ENCODE assay signal across 14 cellular contexts in the genomic region with DNA sequence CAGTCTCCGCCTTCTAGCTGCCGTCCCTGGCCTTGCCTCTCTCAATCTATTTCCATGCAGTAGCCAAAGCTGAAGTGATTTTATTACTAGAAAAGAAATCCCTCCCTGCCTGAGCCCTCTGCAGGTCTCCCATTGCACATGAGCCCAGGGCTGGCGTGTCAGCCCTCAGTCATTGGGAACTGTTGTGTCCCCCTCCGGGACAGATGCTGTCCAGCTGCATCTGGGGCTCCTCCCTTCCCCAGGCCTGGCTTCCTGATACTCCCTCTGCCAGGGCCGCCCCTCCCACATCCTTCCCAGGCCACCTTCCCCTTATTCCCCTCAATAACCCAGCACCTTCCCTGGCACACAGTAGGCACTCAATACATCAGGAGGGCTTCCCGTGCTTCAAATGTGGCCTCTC. TPM values are rescaled to one million over a fixed set of nuclear protein-coding genes. Genes with fewer than 3 reads are reported as not detected.
DNase-seq lines count a peak whose midpoint lies in the region; ATAC-seq and TF ChIP-seq lines count a peak whose summit lies in the region.
"Had no signal": no experiment of that assay in that cellular context is flagged by ENCODE, and none has a peak within 500 bp of the region (broad histone marks: within the 10 kb centered on the region; RNA-seq: fewer than 3 reads in every experiment).

No MANE protein-coding gene starts in this region.

- DNase-seq in activated naive CD4-positive, alpha-beta T cell treated with anti-CD3 and anti-CD28 coated beads, Interleukin-2, amount 50 U/mL, for 72 hours (ENCODE audit: low spot score in 2 of 2), result no peak
- no peak for DNase-seq in activated naive CD4-positive, alpha-beta T cell treated with anti-CD3 and anti-CD28 coated beads for 36 hours
- DNase-seq in lower lobe of right lung (no peak), suprapubic skin (ENCODE audit: low spot score in 2 of 2) (peak in 1 of 2 donors; percentile 77), NCI-H2196 (lab: John Stamatoyannopoulos, UW; ENCODE audit: unreplicated experiment) (no peak), HuH-7.5 (ENCODE audit: low spot score) (no peak)
- DNase-seq: brain microvascular endothelial cell, NCI-H526 treated with DMSO at 0.1 percent for 48 hours, RPMI8226 had no signal

- no peak for TF ChIP-seq EP300 in suprapubic skin (IDR thresholded peaks at IDR 0.05)

- H3K9me3 ChIP-seq in lower lobe of right lung (no peaks in the 10 kb centered on the region), suprapubic skin (no peaks in the 10 kb centered on the region)

- no peaks in the 10 kb centered on the region for H3K27me3 Mint-ChIP-seq in activated naive CD4-positive, alpha-beta T cell treated with anti-CD3 and anti-CD28 coated beads for 36 hours (ENCODE audit: low read depth)
- no peaks in the 10 kb centered on the region for H3K27me3 Mint-ChIP-seq in activated T-helper 17 cell treated with anti-CD3 and anti-CD28 coated beads, Interleukin-2, amount 50 U/mL, for 72 hours

- TF ChIP-seq CTCF in lower lobe of right lung (IDR thresholded peaks at IDR 0.05) (no peak), suprapubic skin (IDR thresholded peaks at IDR 0.05) (no peak)

- H3K4me1 Mint-ChIP-seq in activated naive CD4-positive, alpha-beta T cell treated with anti-CD3 and anti-CD28 coated beads for 36 hours (ENCODE audit: low read depth), result peaks cover 25% of the 10 kb centered on the region
- H3K4me1 Mint-ChIP-seq in activated T-helper 17 cell treated with anti-CD3 and anti-CD28 coated beads, Interleukin-2, amount 50 U/mL, for 72 hours, result peaks cover 22% of the 10 kb centered on the region

- ATAC-seq in activated naive CD4-positive, alpha-beta T cell treated with anti-CD3 and anti-CD28 coated beads, Interleukin-2, amount 50 U/mL, for 72 hours, result no peak
- no peak for ATAC-seq in activated T-helper 17 cell treated with anti-CD3 and anti-CD28 coated beads, Interleukin-2, amount 50 U/mL, for 72 hours (replicated peaks)
- ATAC-seq in lower lobe of right lung (peak in 1 of 2 donors; percentile 2), GM18520 (IDR thresholded peaks at IDR 0.05; ENCODE audit: unreplicated experiment) (no peak)

- H3K27me3 ChIP-seq in lower lobe of right lung (ENCODE audit: low read depth) (no peaks in the 10 kb centered on the region), suprapubic skin (peaks cover 19% of the 10 kb centered on the region)

- H3K27ac Mint-ChIP-seq in activated naive CD4-positive, alpha-beta T cell treated with anti-CD3 and anti-CD28 coated beads, Interleukin-2, amount 50 U/mL, for 72 hours, result peak overlapping the region; percentile 70 to 89
- H3K27ac Mint-ChIP-seq in activated naive CD4-positive, alpha-beta T cell treated with anti-CD3 and anti-CD28 coated beads for 36 hours, result no peak overlapping the region
- peak overlapping the region; percentile 77 for H3K27ac Mint-ChIP-seq in activated T-helper 17 cell treated with anti-CD3 and anti-CD28 coated beads, Interleukin-2, amount 50 U/mL, for 72 hours

- H3K4me3 Mint-ChIP-seq in activated naive CD4-positive, alpha-beta T cell treated with anti-CD3 and anti-CD28 coated beads for 36 hours, result no peak overlapping the region
- H3K4me3 Mint-ChIP-seq in activated T-helper 17 cell treated with anti-CD3 and anti-CD28 coated beads, Interleukin-2, amount 50 U/mL, for 72 hours, result peak overlapping the region; percentile 34

- H3K36me3 ChIP-seq in lower lobe of right lung, result no peaks in the 10 kb centered on the region
- no peaks in the 10 kb centered on the region for H3K36me3 ChIP-seq in suprapubic skin
- H3K36me3 ChIP-seq: brain microvascular endothelial cell had no signal

- CTCF ChIA-PET in activated naive CD4-positive, alpha-beta T cell treated with anti-CD3 and anti-CD28 coated beads for 36 hours (lab: Charles Lee), result interaction anchor here (0.6 to 3.2 kb wide), 4 partner anchors 16 to 41 kb away, joined by 3 to 10 read pairs (median 4); no protein-coding TSS in a partner anchor

- H3K36me3 Mint-ChIP-seq in activated naive CD4-positive, alpha-beta T cell treated with anti-CD3 and anti-CD28 coated beads, Interleukin-2, amount 50 U/mL, for 72 hours, result peaks cover 0 to 10% of the 10 kb centered on the region in 2 donors
- no peaks in the 10 kb centered on the region for H3K36me3 Mint-ChIP-seq in activated naive CD4-positive, alpha-beta T cell treated with anti-CD3 and anti-CD28 coated beads for 36 hours (ENCODE audit: low read depth)
- H3K36me3 Mint-ChIP-seq in activated T-helper 17 cell treated with anti-CD3 and anti-CD28 coated beads, Interleukin-2, amount 50 U/mL, for 72 hours (ENCODE audit: low read depth), result no peaks in the 10 kb centered on the region

- H3K27ac ChIP-seq in lower lobe of right lung (peak overlapping the region; percentile 85), suprapubic skin (no peak overlapping the region)
- H3K27ac ChIP-seq: brain microvascular endothelial cell had no signal

- TF ChIP-seq POLR2A in suprapubic skin (IDR thresholded peaks at IDR 0.05), result no peak

- H3K9me3 Mint-ChIP-seq in activated naive CD4-positive, alpha-beta T cell treated with anti-CD3 and anti-CD28 coated beads, Interleukin-2, amount 50 U/mL, for 72 hours, result no peaks in the 10 kb centered on the region
- H3K9me3 Mint-ChIP-seq in activated naive CD4-positive, alpha-beta T cell treated with anti-CD3 and anti-CD28 coated beads for 36 hours, result no peaks in the 10 kb centered on the region
- H3K9me3 Mint-ChIP-seq in activated T-helper 17 cell treated with anti-CD3 and anti-CD28 coated beads, Interleukin-2, amount 50 U/mL, for 72 hours, result no peaks in the 10 kb centered on the region

- H3K4me3 ChIP-seq in lower lobe of right lung (peak overlapping the region; percentile 60), suprapubic skin (peak overlapping the region; percentile 17)

- intact Hi-C loops in activated naive CD4-positive, alpha-beta T cell treated with anti-CD3 and anti-CD28 coated beads for 36 hours (cut with micrococcal nuclease), result no loop called here
- intact Hi-C loops in lower lobe of right lung (cut with DNase I), result no loop called here

- 54% methylated on average over 6 of the region's 6 CpGs for WGBS in suprapubic skin

- H3K4me1 ChIP-seq in lower lobe of right lung, result peaks cover 36% of the 10 kb centered on the region
- peaks cover 11% of the 10 kb centered on the region for H3K4me1 ChIP-seq in suprapubic skin

RNA-seq across cellular contexts. Expression of gene ZSCAN10, which starts 11.3 kb away (rescaled TPM):
- under 1 TPM; 0.14 to 0.68 TPM for total RNA-seq in activated naive CD4-positive, alpha-beta T cell treated with anti-CD3 and anti-CD28 coated beads, Interleukin-2, amount 50 U/mL, for 72 hours
- under 1 TPM in 1 of 2 experiments, not detected in 1; 0.26 TPM for total RNA-seq in activated naive CD4-positive, alpha-beta T cell treated with anti-CD3 and anti-CD28 coated beads for 36 hours
- total RNA-seq in activated T-helper 17 cell treated with anti-CD3 and anti-CD28 coated beads, Interleukin-2, amount 50 U/mL, for 72 hours, result under 1 TPM; 0.34 to 0.45 TPM
- not detected for total RNA-seq in lower lobe of right lung
- total RNA-seq in suprapubic skin, result not detected
- total RNA-seq: glomerular endothelial cell, liver, posterior vena cava had no signal

RNA-seq across cellular contexts. Expression of gene IL32, which starts 22.4 kb away (rescaled TPM):
- total RNA-seq in activated naive CD4-positive, alpha-beta T cell treated with anti-CD3 and anti-CD28 coated beads, Interleukin-2, amount 50 U/mL, for 72 hours, result 1,000 to 10,000 TPM; 2,042 to 3,291 TPM
- total RNA-seq in activated naive CD4-positive, alpha-beta T cell treated with anti-CD3 and anti-CD28 coated beads for 36 hours, result 100 to 1,000 TPM; 964 to 991 TPM
- total RNA-seq in activated T-helper 17 cell treated with anti-CD3 and anti-CD28 coated beads, Interleukin-2, amount 50 U/mL, for 72 hours, result 1,000 to 10,000 TPM; 3,603 to 3,666 TPM
- total RNA-seq in lower lobe of right lung (79.1 TPM), suprapubic skin (10 to 100 TPM in 1 of 4 donors, 1 to 10 TPM in 3; 2.6 to 11.9 (median 6.1) TPM)

RNA-seq across cellular contexts. Expression of gene ZNF205, which starts 24.6 kb away (rescaled TPM):
- under 1 TPM in 1 of 2 donors, not detected in 1; 0.18 TPM for total RNA-seq in activated naive CD4-positive, alpha-beta T cell treated with anti-CD3 and anti-CD28 coated beads, Interleukin-2, amount 50 U/mL, for 72 hours
- under 1 TPM in 1 of 2 experiments, not detected in 1; 0.25 TPM for total RNA-seq in activated naive CD4-positive, alpha-beta T cell treated with anti-CD3 and anti-CD28 coated beads for 36 hours
- total RNA-seq in activated T-helper 17 cell treated with anti-CD3 and anti-CD28 coated beads, Interleukin-2, amount 50 U/mL, for 72 hours, result not detected
- total RNA-seq in lower lobe of right lung, result 11.9 TPM
- total RNA-seq in suprapubic skin, result 10 to 100 TPM; 18.3 to 22.5 (median 20.9) TPM

RNA-seq across cellular contexts. Expression of gene MMP25, which starts 41.5 kb away (rescaled TPM):
- total RNA-seq in activated naive CD4-positive, alpha-beta T cell treated with anti-CD3 and anti-CD28 coated beads, Interleukin-2, amount 50 U/mL, for 72 hours, result 1 to 10 TPM; 1.8 to 2.0 TPM
- total RNA-seq in activated naive CD4-positive, alpha-beta T cell treated with anti-CD3 and anti-CD28 coated beads for 36 hours, result under 1 TPM; 0.29 to 0.37 TPM
- total RNA-seq in activated T-helper 17 cell treated with anti-CD3 and anti-CD28 coated beads, Interleukin-2, amount 50 U/mL, for 72 hours, result 1 to 10 TPM; 5.9 to 7.1 TPM
- 22.7 TPM for total RNA-seq in lower lobe of right lung
- under 1 TPM in 3 of 4 donors, not detected in 1; 0.51 to 0.87 (median 0.83) TPM for total RNA-seq in suprapubic skin

RNA-seq across cellular contexts. Expression of gene ZNF213, which starts 47.0 kb away (rescaled TPM):
- 1 to 10 TPM; 6.1 to 8.2 TPM for total RNA-seq in activated naive CD4-positive, alpha-beta T cell treated with anti-CD3 and anti-CD28 coated beads, Interleukin-2, amount 50 U/mL, for 72 hours
- 1 to 10 TPM; 6.1 to 6.5 TPM for total RNA-seq in activated naive CD4-positive, alpha-beta T cell treated with anti-CD3 and anti-CD28 coated beads for 36 hours
- 1 to 10 TPM; 6.4 to 8.6 TPM for total RNA-seq in activated T-helper 17 cell treated with anti-CD3 and anti-CD28 coated beads, Interleukin-2, amount 50 U/mL, for 72 hours
- 10.2 TPM for total RNA-seq in lower lobe of right lung
- total RNA-seq in suprapubic skin, result 10 to 100 TPM; 14.0 to 18.0 (median 16.4) TPM

Comparison
In these comparisons a context has a peak if more than half of its experiments do, and no peak if none do; other contexts are left out.
1. RNA of gene IL32, which starts 22.4 kb away (total RNA-seq): 3,603 to 3,666 TPM in activated T-helper 17 cell treated with anti-CD3 and anti-CD28 coated beads, Interleukin-2, amount 50 U/mL, for 72 hours, 2,042 to 3,291 TPM in activated naive CD4-positive, alpha-beta T cell treated with anti-CD3 and anti-CD28 coated beads, Interleukin-2, amount 50 U/mL, for 72 hours and 964 to 991 TPM in activated naive CD4-positive, alpha-beta T cell treated with anti-CD3 and anti-CD28 coated beads for 36 hours; 79.1 TPM in lower lobe of right lung (single experiment) and 2.6 to 11.9 TPM in suprapubic skin; every median in the first group is over 10 times any median in the second.
2. RNA of gene ZNF205, which starts 24.6 kb away (total RNA-seq): 18.3 to 22.5 TPM in suprapubic skin and 11.9 TPM in lower lobe of right lung (single experiment); 0.25 TPM in activated naive CD4-positive, alpha-beta T cell treated with anti-CD3 and anti-CD28 coated beads for 36 hours, not detected in activated T-helper 17 cell treated with anti-CD3 and anti-CD28 coated beads, Interleukin-2, amount 50 U/mL, for 72 hours and 0.18 TPM in activated naive CD4-positive, alpha-beta T cell treated with anti-CD3 and anti-CD28 coated beads, Interleukin-2, amount 50 U/mL, for 72 hours; every median in the first group is over 10 times any median in the second.